ENCODE assay signal across 11 cellular contexts in the genomic region with DNA sequence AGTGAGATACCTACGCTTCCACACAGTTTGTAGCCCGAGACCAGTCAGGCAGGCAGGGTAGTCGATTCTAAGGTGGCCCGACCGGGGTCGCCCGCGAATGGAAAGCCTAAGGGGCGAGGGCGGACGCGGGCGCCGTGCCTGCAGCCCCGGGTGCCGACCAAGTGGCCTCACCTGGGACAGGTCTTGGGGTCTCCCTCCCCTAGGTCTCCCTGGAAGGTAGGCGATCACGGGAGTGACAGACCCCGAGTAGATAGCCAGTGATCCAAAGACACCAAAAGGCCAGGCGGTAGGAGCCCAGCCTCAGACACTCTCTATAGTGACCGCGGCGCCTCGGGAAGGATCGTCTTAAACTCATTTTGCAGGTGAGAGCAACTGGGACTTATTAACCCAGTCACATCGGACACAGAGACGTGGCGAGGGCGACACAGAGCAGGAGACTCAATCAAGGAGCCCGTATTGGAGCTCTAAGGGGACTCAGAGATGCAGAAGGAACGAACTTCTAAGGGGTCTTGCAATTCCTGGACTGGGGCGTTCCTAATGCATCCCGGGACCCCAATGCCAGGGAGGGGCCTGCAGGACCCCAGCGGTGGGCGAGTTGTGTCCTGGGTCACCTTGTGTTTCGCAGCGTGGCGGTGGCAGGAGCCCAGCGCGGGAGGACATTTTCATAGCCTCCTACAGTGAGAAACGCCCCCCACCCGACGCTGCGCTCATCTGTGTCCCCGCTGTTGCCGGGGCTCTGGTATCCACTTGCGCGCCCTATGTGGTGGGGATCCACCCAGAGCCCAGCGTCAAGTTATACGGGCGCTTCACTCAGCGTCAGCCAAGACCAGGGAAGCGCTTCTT. TPM values are rescaled to one million over a fixed set of nuclear protein-coding genes. Genes with fewer than 3 reads are reported as not detected.
DNase-seq lines count a peak whose midpoint lies in the region; ATAC-seq and TF ChIP-seq lines count a peak whose summit lies in the region.
"Had no signal": no experiment of that assay in that cellular context is flagged by ENCODE, and none has a peak within 500 bp of the region (broad histone marks: within the 10 kb centered on the region; RNA-seq: fewer than 3 reads in every experiment).

No MANE protein-coding gene starts in this region.

- H3K36me3 Mint-ChIP-seq in activated T-cell treated with anti-CD3 and anti-CD28 coated beads, Interleukin-2, amount 50 U/mL, for 24 hours (ENCODE audit: low read depth), result no peaks in the 10 kb centered on the region

- intact Hi-C loops in left ventricle myocardium superior (cut with micrococcal nuclease), result no loop called here

- H3K27ac ChIP-seq in caudate nucleus (ENCODE audit: low read depth, low read length), result no peak overlapping the region
- H3K27ac ChIP-seq: Peyer's patch had no signal

- H3K4me1 Mint-ChIP-seq in activated T-cell treated with anti-CD3 and anti-CD28 coated beads, Interleukin-2, amount 50 U/mL, for 24 hours (ENCODE audit: low read depth), result peaks cover 28% of the 10 kb centered on the region
- H3K4me1 Mint-ChIP-seq in stimulated activated naive CD8-positive, alpha-beta T cell treated with anti-CD3 and anti-CD28 coated beads, Interleukin-15, amount 100 ng/mL, for 72 hours, result peaks cover 32% of the 10 kb centered on the region
- H3K4me1 Mint-ChIP-seq: mesothelial cell of epicardium had no signal

- H3K27ac Mint-ChIP-seq in activated T-cell treated with anti-CD3 and anti-CD28 coated beads, Interleukin-2, amount 50 U/mL, for 24 hours, result no peak overlapping the region
- H3K27ac Mint-ChIP-seq in stimulated activated naive CD8-positive, alpha-beta T cell treated with anti-CD3 and anti-CD28 coated beads, Interleukin-15, amount 100 ng/mL, for 72 hours, result no peak overlapping the region
- H3K27ac Mint-ChIP-seq: mesothelial cell of epicardium had no signal

- DNase-seq in activated T-cell treated with anti-CD3 and anti-CD28 coated beads, Interleukin-2, amount 50 U/mL, for 24 hours, result no peak
- no peak for DNase-seq in activated T-cell treated with anti-CD3 and anti-CD28 coated beads, Interleukin-2, amount 50 U/mL, for 1 hour
- DNase-seq in left ventricle myocardium superior, result peak; percentile 54
- peak in 1 of 2 donors; percentile 60 for DNase-seq in stimulated activated naive CD8-positive, alpha-beta T cell treated with anti-CD3 and anti-CD28 coated beads, Interleukin-15, amount 100 ng/mL, for 72 hours
- DNase-seq in SKM-1 treated with dmso at 0.1 percent for 144 hours (lab: John Stamatoyannopoulos, UW; ENCODE audit: unreplicated experiment), result no peak
- no peak for DNase-seq in caudate nucleus (lab: John Stamatoyannopoulos, UW)
- DNase-seq: Caco-2 had no signal

- H3K9me3 Mint-ChIP-seq in activated T-cell treated with anti-CD3 and anti-CD28 coated beads, Interleukin-2, amount 50 U/mL, for 24 hours, result no peaks in the 10 kb centered on the region
- H3K9me3 Mint-ChIP-seq in stimulated activated naive CD8-positive, alpha-beta T cell treated with anti-CD3 and anti-CD28 coated beads, Interleukin-15, amount 100 ng/mL, for 72 hours, result no peaks in the 10 kb centered on the region
- H3K9me3 Mint-ChIP-seq: mesothelial cell of epicardium had no signal

- peak overlapping the region; percentile 44 for H3K4me3 Mint-ChIP-seq in activated T-cell treated with anti-CD3 and anti-CD28 coated beads, Interleukin-2, amount 50 U/mL, for 24 hours
- peak overlapping the region; percentile 56 to 82 for H3K4me3 Mint-ChIP-seq in stimulated activated naive CD8-positive, alpha-beta T cell treated with anti-CD3 and anti-CD28 coated beads, Interleukin-15, amount 100 ng/mL, for 72 hours
- H3K4me3 Mint-ChIP-seq: mesothelial cell of epicardium had no signal

- ATAC-seq in SK-N-SH treated with all-trans-retinoic acid at 6 μM for 48 hours, result peak; percentile 15; the same call in 1 of the 3 replicates
- peak; percentile 63 for ATAC-seq in left ventricle myocardium superior
- ATAC-seq in stimulated activated naive CD8-positive, alpha-beta T cell treated with anti-CD3 and anti-CD28 coated beads, Interleukin-15, amount 100 ng/mL, for 72 hours, result peak; percentile 40
- ATAC-seq in GM18870 (IDR thresholded peaks at IDR 0.05; ENCODE audit: unreplicated experiment), result no peak

- peaks cover 67% of the 10 kb centered on the region for H3K27me3 Mint-ChIP-seq in activated T-cell treated with anti-CD3 and anti-CD28 coated beads, Interleukin-2, amount 50 U/mL, for 24 hours
- H3K27me3 Mint-ChIP-seq in stimulated activated naive CD8-positive, alpha-beta T cell treated with anti-CD3 and anti-CD28 coated beads, Interleukin-15, amount 100 ng/mL, for 72 hours, result peaks cover 75% of the 10 kb centered on the region

TF ChIP-seq in SK-N-SH treated with all-trans-retinoic acid at 6 μM for 48 hours, 23 proteins besides CTCF, POLR2A, EP300 and RAD21 (continues in another document):
- no peak for TF ChIP-seq ZC3H10 (CRISPR knock-in tag; IDR thresholded peaks at IDR 0.05)
- no peak for TF ChIP-seq POU6F1 (CRISPR knock-in tag; IDR thresholded peaks at IDR 0.05; ENCODE audit: borderline replicate concordance, low read depth)
- no peak for TF ChIP-seq BACH2 (CRISPR knock-in tag; IDR thresholded peaks at IDR 0.05; ENCODE audit: borderline replicate concordance)
- TF ChIP-seq RARB (CRISPR knock-in tag; IDR thresholded peaks at IDR 0.05), result no peak
- TF ChIP-seq ARNTL (CRISPR knock-in tag; IDR thresholded peaks at IDR 0.05; ENCODE audit: borderline replicate concordance, low read depth), result no peak
- TF ChIP-seq ZNF565 (CRISPR knock-in tag; conservative IDR thresholded peaks at IDR 0.05; ENCODE audit: low read depth), result no peak
- TF ChIP-seq TOX (CRISPR knock-in tag; IDR thresholded peaks at IDR 0.05; ENCODE audit: borderline replicate concordance), result no peak
- TF ChIP-seq PPARA (CRISPR knock-in tag; IDR thresholded peaks at IDR 0.05; ENCODE audit: borderline replicate concordance), result no peak
- TF ChIP-seq, protein P1, sequence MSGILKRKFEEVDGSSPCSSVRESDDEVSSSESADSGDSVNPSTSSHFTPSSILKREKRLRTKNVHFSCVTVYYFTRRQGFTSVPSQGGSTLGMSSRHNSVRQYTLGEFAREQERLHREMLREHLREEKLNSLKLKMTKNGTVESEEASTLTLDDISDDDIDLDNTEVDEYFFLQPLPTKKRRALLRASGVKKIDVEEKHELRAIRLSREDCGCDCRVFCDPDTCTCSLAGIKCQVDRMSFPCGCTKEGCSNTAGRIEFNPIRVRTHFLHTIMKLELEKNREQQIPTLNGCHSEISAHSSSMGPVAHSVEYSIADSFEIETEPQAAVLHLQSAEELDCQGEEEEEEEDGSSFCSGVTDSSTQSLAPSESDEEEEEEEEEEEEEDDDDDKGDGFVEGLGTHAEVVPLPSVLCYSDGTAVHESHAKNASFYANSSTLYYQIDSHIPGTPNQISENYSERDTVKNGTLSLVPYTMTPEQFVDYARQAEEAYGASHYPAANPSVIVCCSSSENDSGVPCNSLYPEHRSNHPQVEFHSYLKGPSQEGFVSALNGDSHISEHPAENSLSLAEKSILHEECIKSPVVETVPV (CRISPR knock-in tag; IDR thresholded peaks at IDR 0.05), result no peak
- no peak for TF ChIP-seq TCF4 (CRISPR knock-in tag; IDR thresholded peaks at IDR 0.05; ENCODE audit: borderline replicate concordance)
- TF ChIP-seq PATZ1 (CRISPR knock-in tag; IDR thresholded peaks at IDR 0.05; ENCODE audit: borderline replicate concordance), result no peak

RNA-seq across cellular contexts. Expression of gene VSX1, which starts 2.1 kb away (rescaled TPM):
- not detected for total RNA-seq in left ventricle myocardium superior
- total RNA-seq: Caco-2, mesothelial cell of epicardium, Peyer's patch had no signal

RNA-seq across cellular contexts. Expression of gene ACSS1, which starts 26.1 kb away (rescaled TPM):
- total RNA-seq in left ventricle myocardium superior, result 164 TPM
